Comparison of ENCODE assay signal across 8 cellular contexts in the genomic region with DNA sequence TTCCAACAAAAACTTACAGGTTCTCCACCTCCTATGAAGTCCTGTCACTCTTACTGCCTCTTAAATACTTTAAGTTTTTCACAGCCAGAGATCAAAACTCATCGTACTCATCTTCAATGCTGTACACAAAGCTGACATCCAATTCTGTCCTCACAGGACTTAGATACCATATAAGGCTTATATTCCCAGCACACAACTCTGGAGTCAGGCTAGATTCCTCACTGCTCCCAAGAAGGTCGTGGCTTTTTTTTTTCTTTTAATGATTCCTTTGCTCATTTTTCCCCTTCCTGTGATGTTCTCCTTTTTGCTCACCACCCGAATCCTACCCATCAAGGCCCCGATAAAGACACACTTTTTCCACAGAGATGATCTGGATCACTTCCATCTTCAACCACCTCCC. TPM values are rescaled to one million over a fixed set of nuclear protein-coding genes. Genes with fewer than 3 reads are reported as not detected.
DNase-seq lines count a peak whose midpoint lies in the region; ATAC-seq and TF ChIP-seq lines count a peak whose summit lies in the region.

No MANE protein-coding gene starts in this region.

- peaks cover 64% of the 10 kb centered on the region for H3K4me1 Mint-ChIP-seq in activated naive CD4-positive, alpha-beta T cell treated with anti-CD3 and anti-CD28 coated beads, Interleukin-2, amount 50 U/mL, for 24 hours

- no peaks in the 10 kb centered on the region for H3K9me3 ChIP-seq in lower lobe of right lung

- peak overlapping the region; percentile 99 for H3K4me3 Mint-ChIP-seq in activated naive CD4-positive, alpha-beta T cell treated with anti-CD3 and anti-CD28 coated beads, Interleukin-2, amount 50 U/mL, for 24 hours

- no peak for ATAC-seq in lower lobe of right lung

- DNase-seq in activated naive CD4-positive, alpha-beta T cell treated with anti-CD3 and anti-CD28 coated beads, Interleukin-2, amount 50 U/mL, for 16 hours = no peak
- DNase-seq in astrocyte of the spinal cord (ENCODE audit: low read depth, low spot score) (no peak), lower lobe of right lung (no peak), NCI-H1417 (lab: John Stamatoyannopoulos, UW) (no peak), NCI-H2081 (lab: John Stamatoyannopoulos, UW) (no peak)
- DNase-seq in stimulated activated CD4-positive, alpha-beta T cell treated with anti-CD3 and anti-CD28 coated beads, Interleukin-2, amount 100 ng/mL, for 24 hours = no peak

- H3K27me3 ChIP-seq in lower lobe of right lung (ENCODE audit: low read depth) = no peaks in the 10 kb centered on the region

- no peaks in the 10 kb centered on the region for H3K9me3 Mint-ChIP-seq in activated naive CD4-positive, alpha-beta T cell treated with anti-CD3 and anti-CD28 coated beads, Interleukin-2, amount 50 U/mL, for 24 hours

- peak overlapping the region; percentile 75 for H3K4me3 ChIP-seq in astrocyte of the spinal cord (ENCODE audit: low read depth, low read length)
- peak overlapping the region; percentile 71 for H3K4me3 ChIP-seq in lower lobe of right lung
- H3K4me3 ChIP-seq in urinary bladder (ENCODE audit: low read depth, low read length) = peak overlapping the region; percentile 59

- peak overlapping the region; percentile 98 for H3K27ac Mint-ChIP-seq in activated naive CD4-positive, alpha-beta T cell treated with anti-CD3 and anti-CD28 coated beads, Interleukin-2, amount 50 U/mL, for 24 hours

- H3K27me3 Mint-ChIP-seq in activated naive CD4-positive, alpha-beta T cell treated with anti-CD3 and anti-CD28 coated beads, Interleukin-2, amount 50 U/mL, for 24 hours = no peaks in the 10 kb centered on the region

- peaks cover 23% of the 10 kb centered on the region for H3K36me3 Mint-ChIP-seq in activated naive CD4-positive, alpha-beta T cell treated with anti-CD3 and anti-CD28 coated beads, Interleukin-2, amount 50 U/mL, for 24 hours

- intact Hi-C loops in lower lobe of right lung (cut with DNase I) = no loop called here

- 6% methylated on average over 4 of the region's 4 CpGs for WGBS in urinary bladder

- H3K27ac ChIP-seq in lower lobe of right lung (peak overlapping the region; percentile 92), urinary bladder (ENCODE audit: low read depth) (peak overlapping the region; percentile 82)

- H3K4me1 ChIP-seq in lower lobe of right lung = peaks cover 10% of the 10 kb centered on the region
- no peaks in the 10 kb centered on the region for H3K4me1 ChIP-seq in urinary bladder (ENCODE audit: insufficient read depth)

- TF ChIP-seq CTCF in astrocyte of the spinal cord (IDR thresholded peaks at IDR 0.05; ENCODE audit: low read depth, low read length) (no peak), lower lobe of right lung (IDR thresholded peaks at IDR 0.05) (no peak)

- H3K36me3 ChIP-seq in lower lobe of right lung (no peaks in the 10 kb centered on the region), urinary bladder (ENCODE audit: insufficient read depth) (no peaks in the 10 kb centered on the region)

- in situ Hi-C loops in astrocyte of the spinal cord (cut with HindIII; ENCODE audit: low sequenced_read_pairs) = no loop called here

RNA-seq across cellular contexts. Expression of a gene that starts 0.9 kb away (rescaled TPM):
- total RNA-seq in lower lobe of right lung (15.8 TPM), urinary bladder (45.0 TPM)
- 7.7 TPM for polyA plus RNA-seq in urinary bladder

RNA-seq across cellular contexts. Expression of a gene that starts 1.0 kb away (rescaled TPM):
- total RNA-seq in lower lobe of right lung = 38.3 TPM
- 52.3 TPM for total RNA-seq in urinary bladder
- polyA plus RNA-seq in urinary bladder = 11.4 TPM

RNA-seq across cellular contexts. Expression of a gene that starts 44.6 kb away (rescaled TPM):
- 32.8 TPM for total RNA-seq in lower lobe of right lung
- total RNA-seq in urinary bladder = 36.2 TPM
- 27.9 TPM for polyA plus RNA-seq in urinary bladder
